12 cellular contexts compared by ENCODE assay signal in the genomic region with DNA sequence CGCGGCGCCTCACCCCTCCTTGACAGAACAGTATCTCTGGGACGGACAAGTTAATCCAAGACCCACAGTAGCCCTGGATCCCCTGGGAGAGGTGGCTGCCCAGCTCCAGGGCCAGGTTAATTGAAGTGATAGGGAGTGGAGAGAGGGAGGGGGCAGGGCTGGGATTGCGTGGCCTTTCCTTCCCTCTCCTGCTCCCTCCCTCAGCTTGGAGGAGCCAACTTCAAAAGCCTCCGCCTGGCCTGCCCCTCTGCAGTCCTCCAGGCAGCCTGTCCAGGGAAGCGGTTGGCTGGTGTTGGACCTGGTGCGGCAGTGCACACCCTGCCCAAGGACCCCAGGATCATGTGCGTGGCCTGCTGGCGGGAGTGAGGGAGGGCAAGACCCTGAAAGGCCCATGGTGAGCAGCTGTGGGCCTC. TPM values are rescaled to one million over a fixed set of nuclear protein-coding genes. Genes with fewer than 3 reads are reported as not detected.
DNase-seq lines count a peak whose midpoint lies in the region; ATAC-seq, FAIRE-seq and TF ChIP-seq lines count a peak whose summit lies in the region.
"Had no signal": no experiment of that assay in that cellular context is flagged by ENCODE, and none has a peak within 500 bp of the region (broad histone marks: within the 10 kb centered on the region; RNA-seq: fewer than 3 reads in every experiment).

A gene with protein sequence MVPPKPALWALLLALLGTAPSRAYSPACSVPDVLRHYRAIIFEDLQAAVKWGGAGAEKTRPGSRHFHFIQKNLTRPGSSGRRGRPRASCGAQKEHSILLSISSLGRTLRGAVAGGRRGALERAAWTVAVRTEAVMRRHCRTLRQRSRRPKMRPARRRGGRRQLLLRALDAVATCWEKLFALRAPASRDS (plus strand): TSS at position 250 of the 413 bp plus-strand sequence. CDS start 142 bp downstream, at position 392.

- H2BK120ac ChIP-seq in H1 (replicated peaks; ENCODE audit: low read depth, low read length) = no peak within 1 kb of the TSS

- H2AK5ac ChIP-seq in H1 (ENCODE audit: low read depth, low read length) = peak within 1 kb of the TSS; percentile 39; the same call in 1 of the 2 replicates

- H3K4me2 ChIP-seq in BLaER1 treated with 17β-estradiol and CSF1 and Interleukin-3, amounts not matched to agents 10 nM and 100 nM = peak within 1 kb of the TSS; percentile 19 to 100 (median 99); a peak in 21 of 22 replicates
- H3K4me2 ChIP-seq in DOHH2 (ENCODE audit: low read length) (peak within 1 kb of the TSS; percentile 84), H1 (ENCODE audit: insufficient read depth in 1 of 2, low read depth in 2 of 2, low read length in 2 of 2) (peak within 1 kb of the TSS in 1 of 2 experiments; percentile 14; a peak in 3 of 4 replicates)

- peaks cover 32% of the 10 kb centered on the region for H3K4me1 Mint-ChIP-seq in T-helper 17 cell

- peaks cover 23 to 50% (median 41%) of the 10 kb centered on the region in 11 experiments for H3K36me3 ChIP-seq in BLaER1 treated with 17β-estradiol and CSF1 and Interleukin-3, amounts not matched to agents 10 nM and 100 nM
- H3K36me3 ChIP-seq in DOHH2 (ENCODE audit: control insufficient read depth, low read length) = peaks cover 36% of the 10 kb centered on the region
- H3K36me3 ChIP-seq in H1 (ENCODE audit: control insufficient read depth in 2 of 4, insufficient read depth in 4 of 4, low read length in 3 of 4) = peaks cover 4 to 14% (median 7%) of the 10 kb centered on the region in 4 experiments; a peak in 5 of 8 replicates
- H3K36me3 ChIP-seq in aorta (ENCODE audit: control insufficient read depth in 1 of 2, insufficient read depth in 2 of 2, low read length in 1 of 2) = peaks cover 0 to 4% of the 10 kb centered on the region in 2 donors

- no peak for DNase-seq in T-helper 17 cell
- DNase-seq in H1 (ENCODE audit: low read depth in 1 of 2, low spot score in 2 of 2) = no peak
- no peak for DNase-seq in aorta
- DNase-seq in substantia nigra (lab: John Stamatoyannopoulos, UW) = no peak
- no peak for DNase-seq in left colon
- DNase-seq: NCI-H1436, NCI-H510A, nucleus accumbens, small intestine had no signal

- H3K23ac ChIP-seq in H1 (ENCODE audit: insufficient read length) = no peak within 1 kb of the TSS

- CTCF ChIA-PET in H1 (lab: Charles Lee; ENCODE audit: partially characterized antibody) = interaction anchor here (1.1 to 7.3 kb wide), 7 partner anchors 18 to 84 kb away, joined by 3 to 73 read pairs (median 11); a partner anchor contains a TSS

- no peaks in the 10 kb centered on the region for H3K36me3 Mint-ChIP-seq in T-helper 17 cell (ENCODE audit: low read depth)

- peak within 1 kb of the TSS; percentile 83 for H3K18ac ChIP-seq in H1 (ENCODE audit: extremely low read depth, low read length)

- H3K27me3 ChIP-seq in BLaER1 treated with 17β-estradiol and CSF1 and Interleukin-3, amounts not matched to agents 10 nM and 100 nM = peaks cover 33 to 45% (median 40%) of the 10 kb centered on the region in 11 experiments
- H3K27me3 ChIP-seq in DOHH2 (ENCODE audit: control insufficient read depth, low read length) (no peaks in the 10 kb centered on the region), H1 (replicated peaks in 1 of 4; ENCODE audit: control insufficient read depth in 3 of 4, extremely low read depth in 1 of 4, insufficient read depth in 3 of 4, low read length in 3 of 4) (peaks cover 8 to 35% (median 27%) of the 10 kb centered on the region in 4 experiments), aorta (ENCODE audit: control insufficient read depth in 1 of 2, insufficient read depth in 2 of 2, low read length in 1 of 2) (no peaks in the 10 kb centered on the region)

- no peak within 1 kb of the TSS for H2BK15ac ChIP-seq in H1 (ENCODE audit: low read length)

- H4K91ac ChIP-seq in H1 (replicated peaks; ENCODE audit: insufficient read length, low read length) = peak within 1 kb of the TSS; percentile 42

- TF ChIP-seq EP300 in H1 (IDR thresholded peaks at IDR 0.05; ENCODE audit: borderline replicate concordance in 1 of 2, low read depth in 2 of 2, low read length in 2 of 2) = no peak

- 85% methylated on average over 5 of the region's 10 CpGs; no CpG with 5 or more reads in 1 of the 2 experiments for WGBS in H1 (ENCODE audit: extremely low coverage in 1 of 2, insufficient coverage in 1 of 2, insufficient read length in 1 of 2, insufficient replicate concordance in 2 of 2, low coverage in 1 of 2, low lambda C conversion rate in 2 of 2, missing lambda C conversion rate in 1 of 2), 2 experiments
- 68 to 76% methylated on average over 10 of the region's 10 CpGs for WGBS in aorta, 2 donors

- peak within 1 kb of the TSS; percentile 84 for H3K4me3 Mint-ChIP-seq in T-helper 17 cell

- H3K9ac ChIP-seq in BLaER1 treated with 17β-estradiol and CSF1 and Interleukin-3, amounts not matched to agents 10 nM and 100 nM = peak within 1 kb of the TSS in 5 of 11 experiments; percentile 12 to 43 (median 39); a peak in 8 of 22 replicates
- no peak within 1 kb of the TSS for H3K9ac ChIP-seq in H1 (replicated peaks in 1 of 4; ENCODE audit: extremely low read depth in 1 of 4, low read depth in 3 of 4, low read length in 3 of 4)

- peaks cover 15% of the 10 kb centered on the region; the same call in 1 of the 2 replicates for H3F3A ChIP-seq in DOHH2 (ENCODE audit: control insufficient read depth, insufficient read depth)

- peak within 1 kb of the TSS; percentile 60; the same call in 1 of the 2 replicates for H2BK12ac ChIP-seq in H1 (ENCODE audit: low read depth, low read length)

- no peak for TF ChIP-seq POLR2A in H1 (IDR thresholded peaks at IDR 0.05; ENCODE audit: control extremely low read depth in 1 of 2, low read depth in 2 of 2, low read length in 2 of 2)

- no peak within 1 kb of the TSS for H3K4ac ChIP-seq in H1 (replicated peaks; ENCODE audit: insufficient read length, low read depth, low read length)

- H3K79me2 ChIP-seq in DOHH2 (ENCODE audit: control insufficient read depth, low read length) = no peaks in the 10 kb centered on the region
- no peaks in the 10 kb centered on the region for H3K79me2 ChIP-seq in H1 (ENCODE audit: control insufficient read depth in 1 of 2, insufficient read depth in 2 of 2, low read length in 2 of 2)

- H4K20me1 ChIP-seq in BLaER1 treated with 17β-estradiol and CSF1 and Interleukin-3, amounts not matched to agents 10 nM and 100 nM = peaks cover 0 to 75% (median 43%) of the 10 kb centered on the region in 11 experiments; a peak in 20 of 22 replicates
- H4K20me1 ChIP-seq in DOHH2 (ENCODE audit: control insufficient read depth, insufficient read depth, low read depth, low read length) (no peaks in the 10 kb centered on the region), H1 (replicated peaks in 1 of 2; ENCODE audit: control insufficient read depth in 1 of 2, insufficient read depth in 2 of 2, low read length in 2 of 2) (peaks cover 0 to 3% of the 10 kb centered on the region in 2 experiments)

- ATAC-seq in T-helper 17 cell (no peak), aorta (ENCODE audit: low FRiP score) (no peak), left colon (no peak), HG02981 (IDR thresholded peaks at IDR 0.05; ENCODE audit: unreplicated experiment) (no peak)

- H3K27ac Mint-ChIP-seq in T-helper 17 cell = peak within 1 kb of the TSS; percentile 91

- H3K4me1 ChIP-seq in BLaER1 treated with 17β-estradiol and CSF1 and Interleukin-3, amounts not matched to agents 10 nM and 100 nM = peaks cover 35 to 62% (median 57%) of the 10 kb centered on the region in 10 experiments
- peaks cover 61% of the 10 kb centered on the region for H3K4me1 ChIP-seq in DOHH2 (ENCODE audit: control insufficient read depth, low read length)
- peaks cover 0 to 19% (median 15%) of the 10 kb centered on the region in 4 experiments; a peak in 6 of 7 replicates for H3K4me1 ChIP-seq in H1 (replicated peaks in 1 of 4; ENCODE audit: control insufficient read depth in 3 of 4, insufficient read depth in 4 of 4, low read length in 3 of 4)
- H3K4me1 ChIP-seq in aorta (ENCODE audit: control insufficient read depth in 1 of 2, insufficient read depth in 2 of 2, low read length in 2 of 2) = no peaks in the 10 kb centered on the region

- H2BK5ac ChIP-seq in H1 (ENCODE audit: low read depth, low read length) = peak within 1 kb of the TSS; percentile 84

- H3K23me2 ChIP-seq in H1 (ENCODE audit: low read depth, low read length) = peaks cover 3% of the 10 kb centered on the region; the same call in 1 of the 2 replicates

- no peaks in the 10 kb centered on the region; the same call in 1 of the 2 replicates for H3K79me1 ChIP-seq in H1 (ENCODE audit: low read depth, low read length)

- H4K8ac ChIP-seq in H1 (ENCODE audit: extremely low read depth, insufficient read depth, low read length) = peak within 1 kb of the TSS; percentile 4; the same call in 1 of the 2 replicates

- POLR2A ChIA-PET in H1 (lab: Charles Lee; ENCODE audit: partially characterized antibody) = interaction anchor here (1.0 to 1.9 kb wide), 8 partner anchors 8 to 53 kb away, joined by 3 to 8 read pairs (median 4); a partner anchor contains a TSS

- no peak within 1 kb of the TSS for H2AFZ ChIP-seq in H1 (ENCODE audit: low read length)

- TF ChIP-seq RAD21 in H1 (IDR thresholded peaks at IDR 0.05 in 1 of 2, conservative IDR thresholded peaks at IDR 0.05 in 1 of 2; ENCODE audit: low read depth in 2 of 2, low read length in 2 of 2) = no peak

- H3K9me3 ChIP-seq in BLaER1 treated with 17β-estradiol and CSF1 and Interleukin-3, amounts not matched to agents 10 nM and 100 nM (replicated peaks in 1 of 11) = no peaks in the 10 kb centered on the region
- H3K9me3 ChIP-seq in DOHH2 (ENCODE audit: control insufficient read depth, insufficient read depth, low read length) = no peaks in the 10 kb centered on the region
- no peaks in the 10 kb centered on the region for H3K9me3 ChIP-seq in T-helper 17 cell (ENCODE audit: control insufficient read depth, low read length, poor library complexity, severe bottlenecking)
- no peaks in the 10 kb centered on the region for H3K9me3 ChIP-seq in H1 (ENCODE audit: insufficient read depth in 2 of 2, low read depth in 1 of 2, low read length in 1 of 2)
- H3K9me3 ChIP-seq in aorta (ENCODE audit: control insufficient read depth, low read length) = no peaks in the 10 kb centered on the region

- H3K27ac ChIP-seq in BLaER1 treated with 17β-estradiol and CSF1 and Interleukin-3, amounts not matched to agents 10 nM and 100 nM = peak within 1 kb of the TSS in 4 of 11 experiments; percentile 20 to 56 (median 38); a peak in 6 of 22 replicates
- peak within 1 kb of the TSS; percentile 70 for H3K27ac ChIP-seq in DOHH2 (ENCODE audit: low read depth, low read length)
- 0 out of 2 replicates have a peak within 1 kb of the TSS, but pooled peaks have one; percentile 19 for H3K27ac ChIP-seq in H1 (ENCODE audit: low read depth, low read length)
- H3K27ac ChIP-seq in aorta (ENCODE audit: low read depth in 1 of 2, low read length in 2 of 2) = no peak within 1 kb of the TSS
- no peak within 1 kb of the TSS for H3K27ac ChIP-seq in substantia nigra (ENCODE audit: low read depth, low read length, poor library complexity, severe bottlenecking)

- H3K56ac ChIP-seq in H1 (replicated peaks; ENCODE audit: insufficient read length, low read depth, low read length) = no peak within 1 kb of the TSS

- no peaks in the 10 kb centered on the region for H3K9me2 ChIP-seq in DOHH2 (replicated peaks; ENCODE audit: control insufficient read depth, low read length)

- no peak for FAIRE-seq in H1 (lab: Jason Lieb, UNC)
- FAIRE-seq: small intestine had no signal

- intact Hi-C loops in aorta (cut with DNase I) (no loop called here), left colon (cut with DNase I, micrococcal nuclease) (no loop called here)

- no peak for TF ChIP-seq CTCF in DOHH2 (IDR thresholded peaks at IDR 0.05; ENCODE audit: low read depth, low read length, poor library complexity, severe bottlenecking)
- no peak for TF ChIP-seq CTCF in H1 (IDR thresholded peaks at IDR 0.05; ENCODE audit: control extremely low read depth in 1 of 3, insufficient read depth in 1 of 3, low read depth in 1 of 3, low read length in 3 of 3)

- no peak within 1 kb of the TSS; a peak in 1 of 20 replicates for H3K4me3 ChIP-seq in BLaER1 treated with 17β-estradiol and CSF1 and Interleukin-3, amounts not matched to agents 10 nM and 100 nM
- H3K4me3 ChIP-seq in DOHH2 (ENCODE audit: low read length) (peak within 1 kb of the TSS; percentile 74; the same call in 1 of the 2 replicates), H1 (ENCODE audit: extremely low read depth in 1 of 4, insufficient read depth in 2 of 4, low read depth in 3 of 4, low read length in 4 of 4) (no peak within 1 kb of the TSS; a peak in 1 of 8 replicates), aorta (ENCODE audit: low read length in 2 of 2) (no peak within 1 kb of the TSS)

- H3K14ac ChIP-seq in H1 (ENCODE audit: insufficient read length) = no peak within 1 kb of the TSS

- H2BK20ac ChIP-seq in H1 (ENCODE audit: low read length) = peak within 1 kb of the TSS; percentile 61; the same call in 1 of the 2 replicates

- H3K27me3 Mint-ChIP-seq in T-helper 17 cell = no peaks in the 10 kb centered on the region

- H4K5ac ChIP-seq in H1 (ENCODE audit: insufficient read length, low read depth, low read length) = peak within 1 kb of the TSS; percentile 47

RNA-seq across cellular contexts. Expression of the gene that starts here (rescaled TPM):
- total RNA-seq in T-helper 17 cell (10 to 100 TPM in 1 of 2 donors, 1 to 10 TPM in 1; 7.8 to 10.4 TPM), aorta (1 to 10 TPM; 1.7 to 2.8 TPM), left colon (1 to 10 TPM in 1 of 2 donors, under 1 TPM in 1; 0.67 to 1.7 TPM)
- total RNA-seq in H1 (2021; fragmentation: NEBNext Ultra II Directional; extraction: Animal tissue kit (Norgen Biotek cat#: 25700)) = 0.52 and 0.61 TPM in 2 replicates
- polyA plus RNA-seq in H1 (2011; rRNA removed) (0.39 and 0.96 TPM in 2 replicates), aorta (1 to 10 TPM in 1 of 2 donors, not detected in 1; 2.1 TPM)
- polyA plus RNA-seq in H1 (2011; cell fraction: cytosol; rRNA removed) = 0.36 TPM
- 2.6 TPM for polyA plus RNA-seq in H1 (2011; cell fraction: nucleus; rRNA removed)
- 0.10 to 0.39 TPM (median 0.25 TPM) in 4 replicates for polyA plus RNA-seq in H1 (2012, experiment 1 of 2)
- polyA plus RNA-seq in H1 (2012, experiment 2 of 2) = 0.13 TPM
- polyA plus RNA-seq in H1 (2013, experiment 1 of 2) = 0.57 TPM
- polyA plus RNA-seq in H1 (2013, experiment 2 of 2) = 0.40 TPM
- 0.29 and 0.41 TPM in 2 replicates for polyA minus RNA-seq in H1 (2011; rRNA and poly(A)+ RNA removed)
- 0.22 TPM for polyA minus RNA-seq in H1 (2011; cell fraction: cytosol; rRNA and poly(A)+ RNA removed)
- polyA minus RNA-seq in H1 (2011; cell fraction: nucleus; rRNA and poly(A)+ RNA removed) = 2.3 TPM

Comparison
In these comparisons a context has a peak if more than half of its experiments do, and no peak if none do; other contexts are left out.
1. H3K27ac ChIP-seq: peak in DOHH2 (single experiment) and H1 (single experiment); none in aorta (0 of 2) and substantia nigra (single experiment).